Comparison of ENCODE assay signal across 11 cellular contexts in the genomic region with DNA sequence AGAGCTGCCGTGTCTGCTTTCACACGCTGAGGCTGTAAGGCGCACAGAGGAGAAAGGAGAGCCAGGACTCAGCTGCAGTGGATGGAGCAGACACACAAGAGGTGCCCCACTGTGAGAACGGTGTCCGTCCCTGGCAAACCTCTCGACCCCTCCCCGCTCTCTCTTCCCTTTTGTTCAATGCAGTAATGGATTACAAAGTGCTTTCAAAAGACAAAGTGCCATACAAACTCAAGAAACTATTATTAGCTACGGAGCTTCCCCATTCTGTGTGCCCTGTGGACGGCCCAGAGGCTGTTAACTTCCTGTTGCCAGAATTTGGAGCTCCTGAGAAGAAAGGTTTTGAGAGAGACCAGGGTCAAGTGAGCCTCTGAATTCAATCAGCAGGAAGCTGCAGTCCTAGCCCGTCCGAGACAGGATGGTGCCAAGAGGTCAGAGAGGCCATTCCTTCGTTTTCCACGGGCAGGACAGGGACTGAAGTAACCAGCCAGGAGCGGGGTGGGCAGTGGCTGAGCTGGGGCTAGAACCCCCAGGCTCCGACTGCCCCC. TPM values are rescaled to one million over a fixed set of nuclear protein-coding genes. Genes with fewer than 3 reads are reported as not detected.
DNase-seq lines count a peak whose midpoint lies in the region; ATAC-seq and TF ChIP-seq lines count a peak whose summit lies in the region.
"Had no signal": no experiment of that assay in that cellular context is flagged by ENCODE, and none has a peak within 500 bp of the region (broad histone marks: within the 10 kb centered on the region; RNA-seq: fewer than 3 reads in every experiment).

No MANE protein-coding gene starts in this region.

- peaks cover 75% of the 10 kb centered on the region for H3K4me1 Mint-ChIP-seq in activated T-helper 2 cell treated with anti-CD3 and anti-CD28 coated beads, Interferon-gamma antibody, Interleukin-2, Interleukin-4, amounts not matched to agents 10 μg/mL and 5 μg/mL and 100 μg/mL, durations not matched to agents 14 hours and 24 hours and 36 hours (ENCODE audit: low read depth)

- peak overlapping the region; percentile 19 for H3K27ac Mint-ChIP-seq in activated T-helper 2 cell treated with anti-CD3 and anti-CD28 coated beads, Interferon-gamma antibody, Interleukin-2, Interleukin-4, amounts not matched to agents 10 μg/mL and 5 μg/mL and 100 μg/mL, durations not matched to agents 14 hours and 24 hours and 36 hours
- H3K27ac Mint-ChIP-seq: type B pancreatic cell had no signal

- peak; percentile 57 for DNase-seq in activated CD8-positive, alpha-beta memory T cell treated with anti-CD3 and anti-CD28 coated beads for 24 hours
- DNase-seq in activated CD8-positive, alpha-beta memory T cell treated with anti-CD3 and anti-CD28 coated beads, Interleukin-2, amount 50 U/mL, for 4 hours: no peak
- no peak for DNase-seq in activated T-helper 2 cell treated with anti-CD3 and anti-CD28 coated beads, Interferon-gamma antibody, Interleukin-2, Interleukin-4, amounts not matched to agents 10 μg/mL and 5 μg/mL and 100 μg/mL, durations not matched to agents 14 hours and 24 hours and 36 hours (ENCODE audit: low spot score)
- DNase-seq in lung (ENCODE audit: low spot score) (no peak), thoracic aorta (ENCODE audit: low spot score) (no peak), DMS153 treated with DMSO at 0.1 percent for 48 hours (lab: John Stamatoyannopoulos, UW; ENCODE audit: unreplicated experiment) (no peak), cerebellum (ENCODE audit: low spot score) (no peak), NCI-H524 treated with DMSO at 0.1 percent for 48 hours (lab: John Stamatoyannopoulos, UW) (no peak)
- DNase-seq: activated CD4-positive, alpha-beta T cell treated with anti-CD3 and anti-CD28 coated beads, Interleukin-2, amount 50 U/mL, for 4 hours had no signal

- no peak for ATAC-seq in lung (ENCODE audit: insufficient read depth, low FRiP score)
- no peak for ATAC-seq in thoracic aorta (ENCODE audit: insufficient number of reproducible peaks, low FRiP score, low read depth)

- H3K36me3 Mint-ChIP-seq in activated T-helper 2 cell treated with anti-CD3 and anti-CD28 coated beads, Interferon-gamma antibody, Interleukin-2, Interleukin-4, amounts not matched to agents 10 μg/mL and 5 μg/mL and 100 μg/mL, durations not matched to agents 14 hours and 24 hours and 36 hours (ENCODE audit: low read depth): peaks cover 97% of the 10 kb centered on the region

- H3K27me3 Mint-ChIP-seq in activated T-helper 2 cell treated with anti-CD3 and anti-CD28 coated beads, Interferon-gamma antibody, Interleukin-2, Interleukin-4, amounts not matched to agents 10 μg/mL and 5 μg/mL and 100 μg/mL, durations not matched to agents 14 hours and 24 hours and 36 hours (ENCODE audit: low read depth): no peaks in the 10 kb centered on the region
- H3K27me3 Mint-ChIP-seq: type B pancreatic cell had no signal

- H3K27ac ChIP-seq in lung (ENCODE audit: low read depth in 1 of 2, low read length in 1 of 2): peak overlapping the region; percentile 36 to 86
- H3K27ac ChIP-seq in thoracic aorta: peak overlapping the region in 1 of 2 donors; percentile 39

- H3K9me3 ChIP-seq in lung (ENCODE audit: control insufficient read depth in 2 of 2, insufficient read depth in 1 of 2, low read length in 1 of 2) (no peaks in the 10 kb centered on the region), thoracic aorta (no peaks in the 10 kb centered on the region)
- H3K9me3 ChIP-seq: HAP-1 had no signal

- no peaks in the 10 kb centered on the region for H3K27me3 ChIP-seq in lung (ENCODE audit: control insufficient read depth, insufficient read depth)
- no peaks in the 10 kb centered on the region for H3K27me3 ChIP-seq in thoracic aorta (replicated peaks; ENCODE audit: insufficient read depth)

- TF ChIP-seq CTCF in lung (IDR thresholded peaks at IDR 0.05; ENCODE audit: control extremely low read depth, extremely low read depth): no peak
- no peak for TF ChIP-seq CTCF in thoracic aorta (IDR thresholded peaks at IDR 0.05)

- H3K36me3 ChIP-seq in lung (ENCODE audit: control insufficient read depth in 2 of 2, insufficient read depth in 2 of 2, low read length in 2 of 2) (peaks cover under 1 to 26% of the 10 kb centered on the region in 2 donors), thoracic aorta (peaks cover 43% of the 10 kb centered on the region)
- H3K36me3 ChIP-seq: HAP-1 had no signal

- H3K9me3 Mint-ChIP-seq in activated T-helper 2 cell treated with anti-CD3 and anti-CD28 coated beads, Interferon-gamma antibody, Interleukin-2, Interleukin-4, amounts not matched to agents 10 μg/mL and 5 μg/mL and 100 μg/mL, durations not matched to agents 14 hours and 24 hours and 36 hours: no peaks in the 10 kb centered on the region
- H3K9me3 Mint-ChIP-seq: type B pancreatic cell had no signal

- no peak overlapping the region for H3K4me3 Mint-ChIP-seq in activated T-helper 2 cell treated with anti-CD3 and anti-CD28 coated beads, Interferon-gamma antibody, Interleukin-2, Interleukin-4, amounts not matched to agents 10 μg/mL and 5 μg/mL and 100 μg/mL, durations not matched to agents 14 hours and 24 hours and 36 hours (ENCODE audit: low read depth)
- H3K4me3 Mint-ChIP-seq: type B pancreatic cell had no signal

- 34 to 45% methylated on average over 15 of the region's 15 CpGs for WGBS in lung, 2 donors

- intact Hi-C loops in activated T-helper 2 cell treated with anti-CD3 and anti-CD28 coated beads, Interferon-gamma antibody, Interleukin-2, Interleukin-4, amounts not matched to agents 10 μg/mL and 5 μg/mL and 100 μg/mL, durations not matched to agents 14 hours and 24 hours and 36 hours (cut with micrococcal nuclease): no loop called here

- H3K4me3 ChIP-seq in lung (no peak overlapping the region), thoracic aorta (peak overlapping the region; percentile 24)
- H3K4me3 ChIP-seq: HAP-1 had no signal

- peaks cover 4 to 6% of the 10 kb centered on the region in 2 donors for H3K4me1 ChIP-seq in lung (ENCODE audit: control insufficient read depth in 2 of 2, insufficient read depth in 2 of 2, low read length in 2 of 2)
- H3K4me1 ChIP-seq in thoracic aorta (ENCODE audit: control insufficient read depth in 1 of 2, low read depth in 2 of 2): peaks cover 17 to 73% of the 10 kb centered on the region in 2 donors
- H3K4me1 ChIP-seq: HAP-1 had no signal

RNA-seq across cellular contexts. Expression of a gene that starts 15.8 kb away (rescaled TPM):
- total RNA-seq in activated T-helper 2 cell treated with anti-CD3 and anti-CD28 coated beads, Interferon-gamma antibody, Interleukin-2, Interleukin-4, amounts not matched to agents 10 μg/mL and 5 μg/mL and 100 μg/mL, durations not matched to agents 14 hours and 24 hours and 36 hours: 557 and 561 TPM in 2 replicates
- total RNA-seq in lung (100 to 1,000 TPM in 1 of 2 donors, 10 to 100 TPM in 1; 93.9 to 113 TPM), thoracic aorta (100 to 1,000 TPM; 108 to 153 TPM), cerebellum (149 TPM)
- 1 to 10 TPM; 6.1 to 9.5 TPM for polyA plus RNA-seq in lung

RNA-seq across cellular contexts. Expression of a gene that starts 31.6 kb away (rescaled TPM):
- total RNA-seq in activated T-helper 2 cell treated with anti-CD3 and anti-CD28 coated beads, Interferon-gamma antibody, Interleukin-2, Interleukin-4, amounts not matched to agents 10 μg/mL and 5 μg/mL and 100 μg/mL, durations not matched to agents 14 hours and 24 hours and 36 hours: 8.7 and 9.5 TPM in 2 replicates
- total RNA-seq in lung (1 to 10 TPM; 1.6 to 9.1 TPM), thoracic aorta (1 to 10 TPM; 4.1 to 9.5 TPM), cerebellum (4.5 TPM)
- polyA plus RNA-seq in lung: 1 to 10 TPM; 4.2 to 8.9 TPM
